Comparison of ENCODE assay signal across 7 cellular contexts in genomic region chr19:18386543-18387251, GRCh38. TPM values are rescaled to one million over a fixed set of nuclear protein-coding genes. Genes with fewer than 3 reads are reported as not detected.
A peak's percentile ranks its signal among the peaks of the same experiment; 100 is the strongest.
DNase-seq lines count a peak whose midpoint lies in the region; ATAC-seq, FAIRE-seq and TF ChIP-seq lines count a peak whose summit lies in the region.
"Had no signal": no experiment of that assay in that cellular context is flagged by ENCODE, and none has a peak within 500 bp of the region (broad histone marks: within the 10 kb centered on the region; RNA-seq: fewer than 3 reads in every experiment).

No MANE protein-coding gene starts in this region.

- TF ChIP-seq CTCF in choroid plexus epithelial cell (conservative IDR thresholded peaks at IDR 0.05; ENCODE audit: low read depth, low read length) (no peak), pancreas (IDR thresholded peaks at IDR 0.05) (no peak)

- H3K9me3 ChIP-seq in pancreas, result no peaks in the 10 kb centered on the region

- peaks cover 0 to 18% (median 0%) of the 10 kb centered on the region in 3 donors for H3K36me3 ChIP-seq in pancreas

- intact Hi-C loops in pancreas (cut with DNase I), result no loop called here

- H3K27me3 ChIP-seq in pancreas, result no peaks in the 10 kb centered on the region

- H3K4me3 ChIP-seq in choroid plexus epithelial cell (ENCODE audit: low read depth, low read length) (peak overlapping the region; percentile 66), pancreas (peak overlapping the region; percentile 36 to 86 (median 52))

- peak in 3 of 4 donors; percentile 4 to 8 (median 6) for ATAC-seq in pancreas
- ATAC-seq in HG02981 (IDR thresholded peaks at IDR 0.05; ENCODE audit: unreplicated experiment), result no peak

- peaks cover 7 to 20% (median 10%) of the 10 kb centered on the region in 3 donors for H3K4me1 ChIP-seq in pancreas

- DNase-seq in H4 (ENCODE audit: low spot score), result peak; percentile 75
- peak; percentile 68 for DNase-seq in choroid plexus epithelial cell (ENCODE audit: low read depth)
- peak in 1 of 6 donors; percentile 65 for DNase-seq in pancreas
- no peak for DNase-seq in MV-4-11 (lab: John Stamatoyannopoulos, UW)
- DNase-seq in cerebellar cortex (ENCODE audit: low spot score), result no peak
- DNase-seq: activated CD4-positive, alpha-beta T cell treated with anti-CD3 and anti-CD28 coated beads for 1 hour had no signal

- peak overlapping the region; percentile 48 to 82 (median 70) for H3K27ac ChIP-seq in pancreas

- WGBS in pancreas, 2 donors, result 41 to 44% methylated on average over 12 to 13 of the region's 13 CpGs

- no peak for FAIRE-seq in pancreas (lab: Jason Lieb, UNC)

RNA-seq across cellular contexts. Expression of gene GDF15, which starts 0.7 kb away (rescaled TPM):
- 376 and 378 TPM in 2 replicates for total RNA-seq in H4 (2014; rRNA removed; shearing (Covaris generic))
- total RNA-seq in pancreas, result 100 to 1,000 TPM in 2 of 6 donors, 10 to 100 TPM in 4; 33.3 to 277 (median 43.5) TPM
- 10 to 100 TPM; 28.1 to 57.7 TPM for polyA plus RNA-seq in pancreas

RNA-seq across cellular contexts. Expression of gene LRRC25, which starts 10.7 kb away (rescaled TPM):
- total RNA-seq in H4 (2014; rRNA removed; shearing (Covaris generic)), result 0.06 and 0.35 TPM in 2 replicates
- total RNA-seq in pancreas, result 1 to 10 TPM in 3 of 6 donors, under 1 TPM in 3; 0.14 to 6.1 (median 1.2) TPM
- 1 to 10 TPM in 1 of 2 donors, under 1 TPM in 1; 0.85 to 1.0 TPM for polyA plus RNA-seq in pancreas

RNA-seq across cellular contexts. Expression of gene SSBP4, which starts 32.5 kb away (rescaled TPM):
- 44.6 and 60.9 TPM in 2 replicates for total RNA-seq in H4 (2014; rRNA removed; shearing (Covaris generic))
- total RNA-seq in pancreas, result 10 to 100 TPM; 20.5 to 33.8 (median 23.7) TPM
- 100 to 1,000 TPM in 1 of 2 donors, 10 to 100 TPM in 1; 77.5 to 116 TPM for polyA plus RNA-seq in pancreas

RNA-seq across cellular contexts. Expression of gene PGPEP1, which starts 46.3 kb away (rescaled TPM):
- 2.9 and 12.1 TPM in 2 replicates for total RNA-seq in H4 (2014; rRNA removed; shearing (Covaris generic))
- 10 to 100 TPM; 32.9 to 44.4 (median 37.1) TPM for total RNA-seq in pancreas
- polyA plus RNA-seq in pancreas, result 10 to 100 TPM; 10.4 to 20.7 TPM

RNA-seq across cellular contexts. Expression of gene ISYNA1, which starts 51.2 kb away (rescaled TPM):
- 0.33 and 0.45 TPM in 2 replicates for total RNA-seq in H4 (2014; rRNA removed; shearing (Covaris generic))
- 10 to 100 TPM; 26.1 to 58.4 (median 44.7) TPM for total RNA-seq in pancreas
- polyA plus RNA-seq in pancreas, result 100 to 1,000 TPM; 187 to 309 TPM

Comparison
In these comparisons a context has a peak if more than half of its experiments do, and no peak if none do; other contexts are left out.
1. DNase-seq: peak in H4 (single experiment) and choroid plexus epithelial cell (single experiment); none in MV-4-11 (single experiment) and cerebellar cortex (single experiment).